Comparison of ENCODE assay signal across 1 cellular context in genomic region chr12:9107542-9107873, GRCh38.
A peak's percentile ranks its signal among the peaks of the same experiment; 100 is the strongest.
TF ChIP-seq lines count a peak whose summit lies in the region.

No MANE protein-coding gene starts in this region.

TF ChIP-seq in HepG2, 621 proteins besides CTCF, POLR2A, EP300 and RAD21 (continued from another document and continues in another):
- TF ChIP-seq ARID5B (CRISPR knock-in tag; IDR thresholded peaks at IDR 0.05) (no peak), TBX2 (CRISPR knock-in tag; IDR thresholded peaks at IDR 0.05; ENCODE audit: borderline replicate concordance) (no peak), BATF2 (CRISPR knock-in tag; IDR thresholded peaks at IDR 0.05) (no peak), NFAT5 (CRISPR knock-in tag; IDR thresholded peaks at IDR 0.05) (no peak), CBX2 (IDR thresholded peaks at IDR 0.05; ENCODE audit: low read depth, low read length) (no peak), CBX2 (CRISPR knock-in tag; IDR thresholded peaks at IDR 0.05; ENCODE audit: low read depth) (no peak), GRHL1 (CRISPR knock-in tag; conservative IDR thresholded peaks at IDR 0.05) (no peak), ZNF180 (CRISPR knock-in tag; IDR thresholded peaks at IDR 0.05; ENCODE audit: borderline replicate concordance, low read depth) (no peak), SYNCRIP (IDR thresholded peaks at IDR 0.05; ENCODE audit: insufficient read depth, low read depth, low read length) (no peak), CBX1 (IDR thresholded peaks at IDR 0.05; ENCODE audit: low read depth) (no peak), TOE1 (CRISPR knock-in tag; IDR thresholded peaks at IDR 0.05) (no peak), ZBTB3 (CRISPR knock-in tag; IDR thresholded peaks at IDR 0.05; ENCODE audit: borderline replicate concordance, low read depth) (no peak), CHD4 (IDR thresholded peaks at IDR 0.05; ENCODE audit: borderline replicate concordance, low read length) (no peak), FOXP1 (IDR thresholded peaks at IDR 0.05) (no peak), FOXP1 (CRISPR knock-in tag; IDR thresholded peaks at IDR 0.05) (no peak), BCL3 (CRISPR knock-in tag; IDR thresholded peaks at IDR 0.05) (no peak), HOXA7 (CRISPR knock-in tag; IDR thresholded peaks at IDR 0.05) (no peak), AGO2 (optimal IDR thresholded peaks at IDR 0.05; ENCODE audit: low read depth, low read length) (peak; percentile 87), ATF7-NPFF (CRISPR knock-in tag; IDR thresholded peaks at IDR 0.05; ENCODE audit: low read depth) (no peak), ZSCAN9 (CRISPR knock-in tag; IDR thresholded peaks at IDR 0.05; ENCODE audit: borderline replicate concordance) (no peak), THRA (CRISPR knock-in tag; IDR thresholded peaks at IDR 0.05; ENCODE audit: borderline replicate concordance) (peak; percentile 25; the same call in 1 of the 2 replicates), DRAP1 (CRISPR knock-in tag; IDR thresholded peaks at IDR 0.05) (no peak), ZNF382 (CRISPR knock-in tag; IDR thresholded peaks at IDR 0.05; ENCODE audit: borderline replicate concordance) (no peak), ARNT (IDR thresholded peaks at IDR 0.05) (no peak), NFE2L1 (CRISPR knock-in tag; IDR thresholded peaks at IDR 0.05; ENCODE audit: borderline replicate concordance) (no peak), SAP130 (CRISPR knock-in tag; IDR thresholded peaks at IDR 0.05; ENCODE audit: low read depth) (0 out of 2 replicates have a peak, but pooled peaks have one; percentile 4), SMC3 (IDR thresholded peaks at IDR 0.05; ENCODE audit: low read length) (no peak), ZFP82 (CRISPR knock-in tag; IDR thresholded peaks at IDR 0.05; ENCODE audit: borderline replicate concordance) (no peak), PHF5A (CRISPR knock-in tag; IDR thresholded peaks at IDR 0.05; ENCODE audit: low read depth, unreplicated experiment) (peak; percentile 63), PRPF4 (IDR thresholded peaks at IDR 0.05; ENCODE audit: low read depth, low read length, poor library complexity, severe bottlenecking) (no peak), ZNF326 (CRISPR knock-in tag; IDR thresholded peaks at IDR 0.05; ENCODE audit: borderline replicate concordance) (peak; percentile 92; the same call in 1 of the 2 replicates), ZNF121 (CRISPR knock-in tag; IDR thresholded peaks at IDR 0.05) (no peak), ZNF792 (CRISPR knock-in tag; IDR thresholded peaks at IDR 0.05) (no peak), MNT (IDR thresholded peaks at IDR 0.05) (no peak), ZNF292 (CRISPR knock-in tag; IDR thresholded peaks at IDR 0.05; ENCODE audit: borderline replicate concordance, low read depth) (no peak), NR1H2 (CRISPR knock-in tag; IDR thresholded peaks at IDR 0.05; ENCODE audit: borderline replicate concordance, low read depth) (no peak), DR1 (CRISPR knock-in tag; IDR thresholded peaks at IDR 0.05) (no peak), ZNF800 (CRISPR knock-in tag; IDR thresholded peaks at IDR 0.05) (no peak), RBFOX2 (IDR thresholded peaks at IDR 0.05; ENCODE audit: low read depth, low read length) (peak; percentile 89), HNRNPL (IDR thresholded peaks at IDR 0.05; ENCODE audit: low read depth, low read length) (0 out of 2 replicates have a peak, but pooled peaks have one; percentile 42), ZFP41 (CRISPR knock-in tag; IDR thresholded peaks at IDR 0.05; ENCODE audit: borderline replicate concordance) (no peak), ZNF263 (CRISPR knock-in tag; IDR thresholded peaks at IDR 0.05) (no peak), ZNF296 (CRISPR knock-in tag; conservative IDR thresholded peaks at IDR 0.05) (no peak), FOXM1 (CRISPR knock-in tag; IDR thresholded peaks at IDR 0.05) (no peak), CEBPG (CRISPR knock-in tag; IDR thresholded peaks at IDR 0.05) (no peak), HMG20A (CRISPR knock-in tag; IDR thresholded peaks at IDR 0.05; ENCODE audit: borderline replicate concordance) (no peak), ZNF264 (CRISPR knock-in tag; IDR thresholded peaks at IDR 0.05) (no peak), RBM22 (optimal IDR thresholded peaks at IDR 0.05; ENCODE audit: low read length) (peak; percentile 89), ZNF749 (CRISPR knock-in tag; IDR thresholded peaks at IDR 0.05; ENCODE audit: borderline replicate concordance) (no peak)
